35 cellular contexts compared by ENCODE assay signal in genomic region chr14:23051482-23051881, GRCh38. TPM values are rescaled to one million over a fixed set of nuclear protein-coding genes. Genes with fewer than 3 reads are reported as not detected.
"Had no signal": no experiment of that assay in that cellular context is flagged by ENCODE, and none has a peak within 500 bp of the region (broad histone marks: within the 10 kb centered on the region; RNA-seq: fewer than 3 reads in every experiment).

No MANE protein-coding gene starts in this region.

- H3K4me2 ChIP-seq: neural progenitor cell, smooth muscle cell had no signal

- H3K27me3 Mint-ChIP-seq: progenitor cell of endocrine pancreas had no signal

- H3K9me3 Mint-ChIP-seq: natural killer cell; nephron; neural progenitor cell; stimulated activated effector memory CD8-positive, alpha-beta T cell treated with anti-CD3 and anti-CD28 coated beads, Interleukin-12 subunit alpha, Interleukin-12 subunit beta, amount 100 ng/mL, for 72 hours; stimulated activated naive B cell treated with anti-CD40 and anti-IgM and Interleukin-4, amounts not matched to agents 10 μg/mL and 1 μg/mL and 100 μg/mL, for 72 hours; stimulated activated naive CD8-positive, alpha-beta T cell treated with anti-CD3 and anti-CD28 coated beads, Interleukin-15, Interleukin-2, amounts not matched to agents 100 ng/mL and 50 ng/mL, for 24 hours had no signal

- H3K36me3 Mint-ChIP-seq: natural killer cell; stimulated activated effector memory CD8-positive, alpha-beta T cell treated with anti-CD3 and anti-CD28 coated beads, Interleukin-12 subunit alpha, Interleukin-12 subunit beta, amount 100 ng/mL, for 72 hours had no signal

- H3K9ac ChIP-seq: neural progenitor cell, parathyroid adenoma had no signal

- H3K27ac Mint-ChIP-seq: naive thymus-derived CD4-positive, alpha-beta T cell; natural killer cell; nephron; progenitor cell of endocrine pancreas; stimulated activated effector memory CD8-positive, alpha-beta T cell treated with anti-CD3 and anti-CD28 coated beads, Interleukin-12 subunit alpha, Interleukin-12 subunit beta, amount 100 ng/mL, for 72 hours; stimulated activated naive B cell treated with anti-CD40 and anti-IgM and Interleukin-4, amounts not matched to agents 10 μg/mL and 1 μg/mL and 100 μg/mL, for 72 hours; stimulated activated naive CD8-positive, alpha-beta T cell treated with anti-CD3 and anti-CD28 coated beads, Interleukin-15, Interleukin-2, amounts not matched to agents 100 ng/mL and 50 ng/mL, for 24 hours had no signal

- H3K79me2 ChIP-seq: parathyroid adenoma had no signal

- H3K9me3 ChIP-seq: ovary, psoas muscle, spleen, stomach, thoracic aorta, thyroid gland, tibial nerve, upper lobe of left lung, vagina had no signal

- H3K4me3 Mint-ChIP-seq: naive thymus-derived CD4-positive, alpha-beta T cell; natural killer cell; nephron; neural progenitor cell; stimulated activated effector memory CD8-positive, alpha-beta T cell treated with anti-CD3 and anti-CD28 coated beads, Interleukin-12 subunit alpha, Interleukin-12 subunit beta, amount 100 ng/mL, for 72 hours; stimulated activated naive B cell treated with anti-CD40 and anti-IgM and Interleukin-4, amounts not matched to agents 10 μg/mL and 1 μg/mL and 100 μg/mL, for 72 hours; stimulated activated naive CD8-positive, alpha-beta T cell treated with anti-CD3 and anti-CD28 coated beads, Interleukin-15, Interleukin-2, amounts not matched to agents 100 ng/mL and 50 ng/mL, for 24 hours had no signal

- H3K27me3 ChIP-seq: neural progenitor cell, ovary, thyroid gland, tibial nerve, upper lobe of left lung, vagina had no signal

- H3K27ac ChIP-seq: neural progenitor cell, ovary, parathyroid adenoma, psoas muscle, skin epidermis, spleen, stomach, thoracic aorta, thyroid gland, tibial nerve, upper lobe of left lung, vagina had no signal

- H3K4me3 ChIP-seq: neural progenitor cell, ovary, psoas muscle, skin epidermis, smooth muscle cell, spleen, stomach, thoracic aorta, thyroid gland, tibial nerve, upper lobe of left lung, vagina had no signal

- ATAC-seq: naive thymus-derived CD4-positive, alpha-beta T cell; natural killer cell; psoas muscle; sciatic nerve; stimulated activated effector memory CD8-positive, alpha-beta T cell treated with anti-CD3 and anti-CD28 coated beads, Interleukin-12 subunit alpha, Interleukin-12 subunit beta, amount 100 ng/mL, for 72 hours; stimulated activated naive B cell treated with anti-CD40 and anti-IgM and Interleukin-4, amounts not matched to agents 10 μg/mL and 1 μg/mL and 100 μg/mL, for 72 hours had no signal

- H3K4me1 ChIP-seq: psoas muscle had no signal

- DNase-seq: naive thymus-derived CD4-positive, alpha-beta T cell; natural killer cell; nucleus accumbens; spleen; stimulated activated CD4-positive, alpha-beta T cell treated with anti-CD3 and anti-CD28 coated beads, Interleukin-12 subunit alpha, Interleukin-12 subunit beta, amount 100 ng/mL, for 4 hours; stimulated activated CD4-positive, alpha-beta T cell treated with anti-CD3 and anti-CD28 coated beads, Interleukin-2, amount 100 ng/mL, for 24 hours; stimulated activated CD4-positive, alpha-beta T cell treated with anti-CD3 and anti-CD28 coated beads, Interleukin-2, amount 100 ng/mL, for 48 hours; stimulated activated CD4-positive, alpha-beta T cell treated with anti-CD3 and anti-CD28 coated beads, Interleukin-4, amount 100 ng/mL, for 24 hours; stimulated activated naive B cell treated with anti-CD40 and anti-IgM and Interleukin-4, amounts not matched to agents 10 μg/mL and 1 μg/mL and 100 μg/mL, for 72 hours; stimulated activated naive CD4-positive, alpha-beta T cell treated with Interleukin-2 at 50 U/mL for 16 hours; thyroid gland; trophoblast cell; upper lobe of left lung had no signal

- H2AFZ ChIP-seq: neural progenitor cell, parathyroid adenoma had no signal

- H3K36me3 ChIP-seq: neural progenitor cell, ovary, spleen, stomach, thoracic aorta, thyroid gland, tibial nerve, upper lobe of left lung, vagina had no signal

RNA-seq across cellular contexts. Expression of gene PSMB11, which starts 9.5 kb away (rescaled TPM):
- total RNA-seq: natural killer cell, omental fat pad, ovary, progenitor cell of endocrine pancreas, psoas muscle, renal cortical epithelial cell, right cardiac atrium, sciatic nerve, smooth muscle cell, spleen, stomach, subcutaneous adipose tissue, temporal lobe, thoracic aorta, thyroid gland, tibial nerve, upper lobe of left lung, ureter, vagina had no signal
- polyA plus RNA-seq: neural cell, ovary, right cardiac atrium, smooth muscle cell, stomach had no signal
